16 cellular contexts compared by ENCODE assay signal in the genomic region with DNA sequence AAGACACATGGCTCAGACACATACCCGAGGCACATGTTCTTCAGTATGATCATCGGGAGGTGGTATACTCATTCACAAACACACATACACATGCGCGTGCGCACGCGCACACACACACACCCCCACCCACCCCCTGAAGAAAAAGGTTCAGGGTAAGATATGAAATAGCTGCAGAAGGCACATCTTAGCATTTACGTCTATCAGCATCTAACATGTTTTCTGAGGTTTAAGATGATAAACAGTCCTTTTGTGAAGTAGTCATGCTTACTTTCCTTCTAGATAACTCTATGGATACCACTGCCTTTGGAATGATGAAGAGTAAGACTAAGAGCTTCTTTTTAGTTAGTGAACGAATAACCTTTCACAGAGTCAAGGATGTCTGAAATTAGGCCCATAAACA.
"Had no signal": no experiment of that assay in that cellular context is flagged by ENCODE, and none has a peak within 500 bp of the region (broad histone marks: within the 10 kb centered on the region; RNA-seq: fewer than 3 reads in every experiment).

No MANE protein-coding gene starts in this region.

- DNase-seq: activated CD4-positive, alpha-beta T cell treated with anti-CD3 and anti-CD28 coated beads, Interleukin-2, amount 10 ng/mL, durations not matched to agents 24 days and 14 days; activated CD8-positive, alpha-beta memory T cell treated with anti-CD3 and anti-CD28 coated beads for 24 hours; activated CD8-positive, alpha-beta memory T cell treated with anti-CD3 and anti-CD28 coated beads, Interleukin-2, amount 50 U/mL, for 48 hours; activated gamma-delta T cell; dermis blood vessel endothelial cell; effector memory CD4-positive, alpha-beta T cell; mesendoderm; naive thymus-derived CD4-positive, alpha-beta T cell; sigmoid colon; stimulated activated CD4-positive, alpha-beta T cell treated with anti-CD3 and anti-CD28 coated beads, Interleukin-4, amount 100 ng/mL, for 4 hours; T-helper 1 cell; T1000; testis had no signal

- H3K27ac Mint-ChIP-seq: activated CD4-positive, alpha-beta T cell treated with anti-CD3 and anti-CD28 coated beads, Interleukin-2, amount 10 ng/mL, durations not matched to agents 24 days and 14 days; activated naive CD4-positive, alpha-beta T cell treated with anti-CD3 and anti-CD28 coated beads, Interleukin-2, amount 50 U/mL, for 72 hours; stimulated activated memory B cell treated with anti-CD40 and anti-IgM and Interleukin-4, amounts not matched to agents 10 μg/mL and 1 μg/mL and 100 μg/mL, for 72 hours; type B pancreatic cell had no signal

- H3K4me3 Mint-ChIP-seq: activated CD4-positive, alpha-beta T cell treated with anti-CD3 and anti-CD28 coated beads, Interleukin-2, amount 10 ng/mL, durations not matched to agents 24 days and 14 days; naive thymus-derived CD4-positive, alpha-beta T cell; stimulated activated memory B cell treated with anti-CD40 and anti-IgM and Interleukin-4, amounts not matched to agents 10 μg/mL and 1 μg/mL and 100 μg/mL, for 72 hours; type B pancreatic cell had no signal

- H3K4me1 Mint-ChIP-seq: stimulated activated memory B cell treated with anti-CD40 and anti-IgM and Interleukin-4, amounts not matched to agents 10 μg/mL and 1 μg/mL and 100 μg/mL, for 72 hours had no signal

- ATAC-seq: activated naive CD4-positive, alpha-beta T cell treated with anti-CD3 and anti-CD28 coated beads, Interleukin-2, amount 50 U/mL, for 72 hours; naive thymus-derived CD4-positive, alpha-beta T cell; stimulated activated memory B cell treated with anti-CD40 and anti-IgM and Interleukin-4, amounts not matched to agents 10 μg/mL and 1 μg/mL and 100 μg/mL, for 72 hours had no signal

- H3K36me3 Mint-ChIP-seq: stimulated activated memory B cell treated with anti-CD40 and anti-IgM and Interleukin-4, amounts not matched to agents 10 μg/mL and 1 μg/mL and 100 μg/mL, for 72 hours had no signal

- H3K27me3 Mint-ChIP-seq: activated CD4-positive, alpha-beta T cell treated with anti-CD3 and anti-CD28 coated beads, Interleukin-2, amount 10 ng/mL, durations not matched to agents 24 days and 14 days; naive thymus-derived CD4-positive, alpha-beta T cell; stimulated activated memory B cell treated with anti-CD40 and anti-IgM and Interleukin-4, amounts not matched to agents 10 μg/mL and 1 μg/mL and 100 μg/mL, for 72 hours; type B pancreatic cell had no signal
